Comparison of ENCODE assay signal across 18 cellular contexts in the genomic region with DNA sequence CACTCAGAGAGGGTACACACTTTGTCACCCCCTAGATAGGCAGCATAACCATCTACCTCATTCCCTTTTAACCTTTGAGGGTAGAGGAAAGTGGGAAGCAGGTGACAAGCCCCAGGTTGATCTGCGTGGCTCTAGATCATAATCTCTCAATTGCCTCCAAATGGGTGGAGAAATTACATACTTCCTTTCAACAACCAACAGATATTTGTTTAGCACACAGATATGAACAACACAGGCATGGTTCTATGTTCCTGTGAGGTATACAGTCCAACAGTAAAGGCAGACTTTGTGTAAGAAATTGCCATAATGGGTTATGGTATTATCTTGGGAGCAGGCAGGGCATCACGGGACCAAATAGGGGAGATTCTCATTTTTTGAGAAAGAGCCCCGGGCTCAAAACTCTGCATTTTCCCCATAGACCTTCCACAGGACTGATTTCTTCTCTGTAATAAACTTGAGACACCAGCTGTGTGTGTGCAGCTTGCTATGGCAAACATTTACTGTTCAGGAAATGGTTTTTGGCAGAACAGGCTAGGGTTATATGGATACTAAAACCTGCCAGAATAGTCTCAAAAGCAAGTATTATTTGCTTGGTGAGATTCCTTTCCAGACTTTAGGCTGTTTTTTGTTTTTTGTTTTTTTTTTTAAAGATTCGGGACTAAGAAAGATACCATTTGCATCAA.
DNase-seq lines count a peak whose midpoint lies in the region; ATAC-seq and TF ChIP-seq lines count a peak whose summit lies in the region.
"Had no signal": no experiment of that assay in that cellular context is flagged by ENCODE, and none has a peak within 500 bp of the region (broad histone marks: within the 10 kb centered on the region; RNA-seq: fewer than 3 reads in every experiment).

No MANE protein-coding gene starts in this region.

- DNase-seq in SK-N-SH, result no peak
- peak; percentile 67 for DNase-seq in NCI-H2196 (lab: John Stamatoyannopoulos, UW; ENCODE audit: unreplicated experiment)
- DNase-seq in choroid plexus epithelial cell (ENCODE audit: low read depth), result peak; percentile 12
- no peak for DNase-seq in activated T-cell treated with anti-CD3 and anti-CD28 coated beads, Interleukin-2, amount 50 U/mL, for 1 hour
- DNase-seq in HFFc6, result no peak
- DNase-seq: activated CD4-positive, alpha-beta T cell treated with anti-CD3 and anti-CD28 coated beads for 48 hours; activated CD8-positive, alpha-beta memory T cell treated with anti-CD3 and anti-CD28 coated beads, Interleukin-2, amount 50 U/mL, for 48 hours; activated effector memory CD4-positive, alpha-beta T cell treated with anti-CD3 and anti-CD28 coated beads, Interleukin-2, amount 50 U/mL, for 16 hours; left lung; SW 1271 had no signal

- no peak for TF ChIP-seq RAD21 in SK-N-SH (IDR thresholded peaks at IDR 0.05; ENCODE audit: low read length)

- POLR2A ChIA-PET in SK-N-SH (lab: Yijun Ruan, JAX), result no interaction called here

- H2AFZ ChIP-seq in SK-N-SH (ENCODE audit: low read depth), result no peak overlapping the region

- H3K36me3 ChIP-seq in SK-N-SH (replicated peaks in 1 of 2; ENCODE audit: control insufficient read depth in 1 of 2, insufficient read depth in 2 of 2, low read length in 1 of 2) (no peaks in the 10 kb centered on the region), subcutaneous abdominal adipose tissue (ENCODE audit: control insufficient read depth in 5 of 5, insufficient read depth in 5 of 5, low read length in 5 of 5) (no peaks in the 10 kb centered on the region)
- H3K36me3 ChIP-seq: BLaER1 treated with 17β-estradiol and CSF1 and Interleukin-3, amounts not matched to agents 10 nM and 100 nM; cardiac muscle cell; left lung; right atrium auricular region; suprapubic skin had no signal

- H3K27me3 ChIP-seq in SK-N-SH (ENCODE audit: insufficient read depth), result no peaks in the 10 kb centered on the region
- no peaks in the 10 kb centered on the region for H3K27me3 ChIP-seq in subcutaneous abdominal adipose tissue (ENCODE audit: control insufficient read depth in 5 of 5, insufficient read depth in 4 of 5, low read length in 5 of 5)
- H3K27me3 ChIP-seq: BLaER1 treated with 17β-estradiol and CSF1 and Interleukin-3, amounts not matched to agents 10 nM and 100 nM; cardiac muscle cell; left lung; right atrium auricular region; suprapubic skin had no signal

- H3K9me2 ChIP-seq in SK-N-SH, result 0 out of 2 replicates have a peak, but pooled peaks cover 3% of the 10 kb centered on the region

- peaks cover 2% of the 10 kb centered on the region for H3F3A ChIP-seq in SK-N-SH (replicated peaks; ENCODE audit: insufficient read depth)

- TF ChIP-seq EP300 in SK-N-SH (IDR thresholded peaks at IDR 0.05; ENCODE audit: borderline replicate concordance in 1 of 2, low read depth in 1 of 2, low read length in 1 of 2), result no peak

- H3K36me3 Mint-ChIP-seq in HFFc6 (ENCODE audit: low read depth), result no peaks in the 10 kb centered on the region

- H3K4me2 ChIP-seq in SK-N-SH, result no peak overlapping the region
- H3K4me2 ChIP-seq: A549; BLaER1 treated with 17β-estradiol and CSF1 and Interleukin-3, amounts not matched to agents 10 nM and 100 nM had no signal

- H3K9me3 Mint-ChIP-seq in HFFc6, result no peaks in the 10 kb centered on the region

- H3K27ac Mint-ChIP-seq in HFFc6, result no peak overlapping the region

- CTCF ChIA-PET in SK-N-SH (lab: Yijun Ruan, JAX), result interaction anchor here (1.6 kb wide), 1 partner anchor 11 kb away, joined by 3 read pairs; no protein-coding TSS in a partner anchor

- no peaks in the 10 kb centered on the region for H3K9me3 ChIP-seq in SK-N-SH
- H3K9me3 ChIP-seq in subcutaneous abdominal adipose tissue (ENCODE audit: control insufficient read depth in 5 of 5, low read length in 5 of 5), result no peaks in the 10 kb centered on the region
- H3K9me3 ChIP-seq: A549, left lung, right atrium auricular region, suprapubic skin had no signal

- H3K9ac ChIP-seq in SK-N-SH (no peak overlapping the region), subcutaneous abdominal adipose tissue (ENCODE audit: low read length in 5 of 5) (peak overlapping the region in 2 of 5 donors; percentile 4 to 53)
- H3K9ac ChIP-seq: BLaER1 treated with 17β-estradiol and CSF1 and Interleukin-3, amounts not matched to agents 10 nM and 100 nM had no signal

- H3K4me1 ChIP-seq in SK-N-SH (ENCODE audit: control insufficient read depth in 1 of 2, insufficient read depth in 2 of 2, low read depth in 1 of 2, low read length in 1 of 2), result peaks cover 3 to 4% of the 10 kb centered on the region in 2 experiments; a peak in 2 of 4 replicates
- H3K4me1 ChIP-seq in subcutaneous abdominal adipose tissue (ENCODE audit: control insufficient read depth in 5 of 5, insufficient read depth in 5 of 5, low read length in 5 of 5), result peaks cover 2 to 55% (median 47%) of the 10 kb centered on the region in 5 donors
- H3K4me1 ChIP-seq: BLaER1 treated with 17β-estradiol and CSF1 and Interleukin-3, amounts not matched to agents 10 nM and 100 nM; left lung; right atrium auricular region; suprapubic skin had no signal

- 82% methylated on average over 4 of the region's 4 CpGs for WGBS in SK-N-SH (ENCODE audit: low lambda C conversion rate)

- H3K27ac ChIP-seq in SK-N-SH (ENCODE audit: low read depth in 2 of 2, low read length in 1 of 2), result no peak overlapping the region
- peak overlapping the region; percentile 96 for H3K27ac ChIP-seq in subcutaneous abdominal adipose tissue (ENCODE audit: low read depth, low read length)
- H3K27ac ChIP-seq: A549; BLaER1 treated with 17β-estradiol and CSF1 and Interleukin-3, amounts not matched to agents 10 nM and 100 nM; cardiac muscle cell; left lung; right atrium auricular region; suprapubic skin had no signal

- H3K79me2 ChIP-seq in SK-N-SH (ENCODE audit: insufficient read depth), result no peaks in the 10 kb centered on the region

- H3K4me1 Mint-ChIP-seq in HFFc6 (ENCODE audit: low read depth), result peaks cover 26% of the 10 kb centered on the region

- H3K4me3 ChIP-seq in SK-N-SH (ENCODE audit: low read depth in 2 of 2, low read length in 1 of 2) (no peak overlapping the region), choroid plexus epithelial cell (ENCODE audit: low read depth, low read length) (no peak overlapping the region), subcutaneous abdominal adipose tissue (ENCODE audit: low read depth in 1 of 5, low read length in 5 of 5) (no peak overlapping the region)
- H3K4me3 ChIP-seq: A549; BLaER1 treated with 17β-estradiol and CSF1 and Interleukin-3, amounts not matched to agents 10 nM and 100 nM; cardiac muscle cell; left lung; right atrium auricular region; suprapubic skin had no signal

- no peaks in the 10 kb centered on the region; the same call in 1 of the 2 replicates for H3K27me3 Mint-ChIP-seq in HFFc6 (ENCODE audit: insufficient read depth)

- ATAC-seq in SK-N-SH treated with all-trans-retinoic acid at 6 μM for 48 hours (peak; percentile 44; the same call in 1 of the 3 replicates), GM18858 (IDR thresholded peaks at IDR 0.05; ENCODE audit: unreplicated experiment) (no peak)
- ATAC-seq: A549, left lung had no signal

- H3K4me3 Mint-ChIP-seq in HFFc6, result no peak overlapping the region

- TF ChIP-seq CTCF in SK-N-SH (IDR thresholded peaks at IDR 0.05) (no peak), choroid plexus epithelial cell (conservative IDR thresholded peaks at IDR 0.05; ENCODE audit: low read depth, low read length) (no peak), HFFc6 (IDR thresholded peaks at IDR 0.05) (no peak)

- H4K20me1 ChIP-seq in SK-N-SH (ENCODE audit: insufficient read depth), result no peaks in the 10 kb centered on the region
- H4K20me1 ChIP-seq: BLaER1 treated with 17β-estradiol and CSF1 and Interleukin-3, amounts not matched to agents 10 nM and 100 nM had no signal

TF ChIP-seq in SK-N-SH treated with all-trans-retinoic acid at 6 μM for 48 hours, 23 proteins besides CTCF, POLR2A, EP300 and RAD21:
- TF ChIP-seq ZNF70 (CRISPR knock-in tag; IDR thresholded peaks at IDR 0.05), result no peak
- no peak for TF ChIP-seq ESRRG (CRISPR knock-in tag; IDR thresholded peaks at IDR 0.05)
- no peak for TF ChIP-seq CSDC2 (CRISPR knock-in tag; IDR thresholded peaks at IDR 0.05)
- TF ChIP-seq GLIS3 (CRISPR knock-in tag; IDR thresholded peaks at IDR 0.05), result no peak
- TF ChIP-seq RARB (CRISPR knock-in tag; IDR thresholded peaks at IDR 0.05), result no peak
- TF ChIP-seq ARNTL (CRISPR knock-in tag; IDR thresholded peaks at IDR 0.05; ENCODE audit: borderline replicate concordance, low read depth), result no peak
- TF ChIP-seq, protein P1, sequence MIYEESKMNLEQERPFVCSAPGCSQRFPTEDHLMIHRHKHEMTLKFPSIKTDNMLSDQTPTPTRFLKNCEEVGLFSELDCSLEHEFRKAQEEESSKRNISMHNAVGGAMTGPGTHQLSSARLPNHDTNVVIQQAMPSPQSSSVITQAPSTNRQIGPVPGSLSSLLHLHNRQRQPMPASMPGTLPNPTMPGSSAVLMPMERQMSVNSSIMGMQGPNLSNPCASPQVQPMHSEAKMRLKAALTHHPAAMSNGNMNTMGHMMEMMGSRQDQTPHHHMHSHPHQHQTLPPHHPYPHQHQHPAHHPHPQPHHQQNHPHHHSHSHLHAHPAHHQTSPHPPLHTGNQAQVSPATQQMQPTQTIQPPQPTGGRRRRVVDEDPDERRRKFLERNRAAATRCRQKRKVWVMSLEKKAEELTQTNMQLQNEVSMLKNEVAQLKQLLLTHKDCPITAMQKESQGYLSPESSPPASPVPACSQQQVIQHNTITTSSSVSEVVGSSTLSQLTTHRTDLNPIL (CRISPR knock-in tag; IDR thresholded peaks at IDR 0.05; ENCODE audit: low read depth), result no peak

TF ChIP-seq in SK-N-SH, 30 proteins besides CTCF, POLR2A, EP300 and RAD21 (continues in another document):
- TF ChIP-seq POLR2AphosphoS5 (IDR thresholded peaks at IDR 0.05; ENCODE audit: low read depth, low read length) (no peak), RXRA (IDR thresholded peaks at IDR 0.05; ENCODE audit: borderline replicate concordance, low read depth) (no peak)
- TF ChIP-seq, protein P2, sequence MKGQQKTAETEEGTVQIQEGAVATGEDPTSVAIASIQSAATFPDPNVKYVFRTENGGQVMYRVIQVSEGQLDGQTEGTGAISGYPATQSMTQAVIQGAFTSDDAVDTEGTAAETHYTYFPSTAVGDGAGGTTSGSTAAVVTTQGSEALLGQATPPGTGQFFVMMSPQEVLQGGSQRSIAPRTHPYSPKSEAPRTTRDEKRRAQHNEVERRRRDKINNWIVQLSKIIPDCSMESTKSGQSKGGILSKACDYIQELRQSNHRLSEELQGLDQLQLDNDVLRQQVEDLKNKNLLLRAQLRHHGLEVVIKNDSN (IDR thresholded peaks at IDR 0.05; ENCODE audit: borderline replicate concordance, low read depth), result no peak

Comparison
In these comparisons a context has a peak if more than half of its experiments do, and no peak if none do; other contexts are left out.
1. DNase-seq: peak in NCI-H2196 (single experiment) and choroid plexus epithelial cell (single experiment); none in SK-N-SH (single experiment), activated T-cell treated with anti-CD3 and anti-CD28 coated beads, Interleukin-2, amount 50 U/mL, for 1 hour (single experiment) and HFFc6 (single experiment).